Comparison of ENCODE assay signal across 1 cellular context in genomic region chr1:48187969-48188563, GRCh38.
TF ChIP-seq lines count a peak whose summit lies in the region.

No MANE protein-coding gene starts in this region.

TF ChIP-seq in HEK293, 187 proteins besides CTCF, POLR2A, EP300 and RAD21 (continued from another document):
- TF ChIP-seq, protein P1, sequence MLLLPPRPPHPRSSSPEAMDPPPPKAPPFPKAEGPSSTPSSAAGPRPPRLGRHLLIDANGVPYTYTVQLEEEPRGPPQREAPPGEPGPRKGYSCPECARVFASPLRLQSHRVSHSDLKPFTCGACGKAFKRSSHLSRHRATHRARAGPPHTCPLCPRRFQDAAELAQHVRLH (tag by site-specific recombination; IDR thresholded peaks at IDR 0.05), result no peak
- TF ChIP-seq ZNF513 (tag by site-specific recombination; IDR thresholded peaks at IDR 0.05) (no peak), HOXA7 (CRISPR knock-in tag; IDR thresholded peaks at IDR 0.05; ENCODE audit: borderline replicate concordance) (no peak)
TF ChIP-seq in HEK293: peak in this region for 6.
